ENCODE assay signal across 8 cellular contexts in the genomic region with DNA sequence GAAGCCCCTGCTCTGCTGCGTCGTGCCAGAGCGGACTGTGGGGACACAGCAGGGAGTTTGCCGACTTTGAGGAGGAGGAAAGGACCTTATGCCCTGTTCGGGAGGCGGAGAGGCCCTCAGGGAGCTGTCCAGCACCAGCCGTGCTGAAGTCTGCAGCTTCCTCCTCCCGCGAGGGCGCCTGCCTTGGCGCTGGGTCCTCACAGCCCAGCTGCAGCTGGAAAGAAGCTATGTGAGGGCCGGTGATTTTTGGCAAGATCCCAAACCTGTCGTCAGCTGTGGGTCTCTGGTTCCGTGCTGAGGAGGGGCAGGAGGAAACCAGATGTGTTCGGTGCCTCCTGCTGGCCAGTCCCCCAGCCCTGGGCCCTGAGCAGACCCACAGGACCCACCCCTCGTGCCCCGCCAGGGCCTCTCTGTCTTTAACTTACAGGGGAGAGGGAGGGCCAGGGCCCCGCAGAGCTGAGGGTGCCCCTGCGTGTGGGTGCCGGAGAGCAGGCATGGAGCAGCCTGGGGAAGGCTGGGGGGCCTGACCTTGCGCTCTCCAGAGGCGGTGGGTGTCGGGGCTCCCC. TPM values are rescaled to one million over a fixed set of nuclear protein-coding genes. Genes with fewer than 3 reads are reported as not detected.
DNase-seq lines count a peak whose midpoint lies in the region; ATAC-seq, FAIRE-seq and TF ChIP-seq lines count a peak whose summit lies in the region.

No MANE protein-coding gene starts in this region.

- CTCF ChIA-PET in A549 (lab: Yijun Ruan, JAX), result interaction anchor here (0.8 to 1.2 kb wide), 4 partner anchors 9 to 113 kb away, joined by 3 to 4 read pairs (median 4); no protein-coding TSS in a partner anchor
- CTCF ChIA-PET in Panc1 (lab: Charles Lee), result interaction anchor here (0.7 kb wide), 2 partner anchors 8 to 112 kb away, joined by 3 read pairs; no protein-coding TSS in a partner anchor

- ATAC-seq in A549 (peak; percentile 27 to 60; a peak in 3 of 6 replicates), Panc1 (peak; percentile 46), HG02852 (IDR thresholded peaks at IDR 0.05; ENCODE audit: unreplicated experiment) (no peak)

- in situ Hi-C loops in Panc1 (cut with HindIII; ENCODE audit: low pct_unique_long_range_greater_than_20kb, low sequenced_read_pairs), result no loop called here
- in situ Hi-C loops in astrocyte of the cerebellum (cut with HindIII; ENCODE audit: low sequenced_read_pairs), result no loop called here

- H3K27me3 ChIP-seq in Panc1 (ENCODE audit: control insufficient read depth, insufficient read depth, low read length), result no peaks in the 10 kb centered on the region

- POLR2A ChIA-PET in A549 (lab: Yijun Ruan, JAX), result interaction anchor here (1.0 kb wide), 1 partner anchor 12 kb away, joined by 3 read pairs; a partner anchor contains a TSS
- POLR2A ChIA-PET in Panc1 (lab: Charles Lee), result no interaction called here

- no peak for TF ChIP-seq POLR2A in A549 (IDR thresholded peaks at IDR 0.05; ENCODE audit: low read length)

- intact Hi-C loops in Panc1 (cut with micrococcal nuclease; ENCODE audit: unreplicated experiment), result no loop called here

- no peak for TF ChIP-seq CTCF in A549 (IDR thresholded peaks at IDR 0.05)
- TF ChIP-seq CTCF in GM20000 (IDR thresholded peaks at IDR 0.05; ENCODE audit: extremely low read depth, missing control alignments), result no peak
- TF ChIP-seq CTCF in Panc1 (IDR thresholded peaks at IDR 0.05), result no peak
- peak; percentile 5 for TF ChIP-seq CTCF in astrocyte of the cerebellum (IDR thresholded peaks at IDR 0.05; ENCODE audit: low read depth, low read length, missing control alignments)

- no peak for TF ChIP-seq EP300 in A549 (IDR thresholded peaks at IDR 0.05)

- H3K4me3 ChIP-seq in A549 (no peak overlapping the region), Panc1 (ENCODE audit: low read depth in 2 of 2, low read length in 2 of 2) (no peak overlapping the region), astrocyte of the cerebellum (ENCODE audit: low read depth, low read length) (no peak overlapping the region)

- H3K27ac ChIP-seq in A549 (no peak overlapping the region), Panc1 (ENCODE audit: low read length) (no peak overlapping the region)

- DNase-seq in A549 (ENCODE audit: low read depth in 1 of 2, low spot score in 1 of 2) (peak in 1 of 2 experiments; percentile 36), GM20000 (ENCODE audit: low spot score) (peak; percentile 77), Panc1 (ENCODE audit: low read depth, low spot score) (no peak), astrocyte of the cerebellum (ENCODE audit: low read depth) (peak; percentile 24), iPS-NIHi11 (ENCODE audit: low spot score) (peak; percentile 97), NCI-H187 (lab: John Stamatoyannopoulos, UW) (no peak)
- peak; percentile 52 for DNase-seq in stimulated activated CD4-positive, alpha-beta T cell treated with anti-CD3 and anti-CD28 coated beads, Interleukin-15, amount 100 ng/mL, for 24 hours

- no peak overlapping the region for H3K4me2 ChIP-seq in A549

- 48% methylated on average over 8 of the region's 23 CpGs for WGBS in A549 (ENCODE audit: missing lambda C conversion rate)

- FAIRE-seq in A549 (lab: Jason Lieb, UNC), result no peak

- BruUV-seq in Panc1 (replicated peaks; lab: Mats Ljungman, UMichigan), result no TSS peak

- TF ChIP-seq RAD21 in A549 (conservative IDR thresholded peaks at IDR 0.05 in 1 of 2, IDR thresholded peaks at IDR 0.05 in 1 of 2), result no peak

- H3K36me3 ChIP-seq in Panc1 (ENCODE audit: control insufficient read depth, insufficient read depth, low read length), result no peaks in the 10 kb centered on the region

- H3K9me3 ChIP-seq in A549 (no peaks in the 10 kb centered on the region), Panc1 (ENCODE audit: control insufficient read depth, insufficient read depth, low read depth, low read length) (no peaks in the 10 kb centered on the region)

- H3K4me1 ChIP-seq in A549 (no peaks in the 10 kb centered on the region), Panc1 (ENCODE audit: control insufficient read depth, insufficient read depth, low read length) (peaks cover 17% of the 10 kb centered on the region)

TF ChIP-seq in A549, 52 proteins besides CTCF, POLR2A, EP300 and RAD21:
- TF ChIP-seq CHD2 (IDR thresholded peaks at IDR 0.05; ENCODE audit: low read length, partially characterized antibody) (no peak), FOSL2 (IDR thresholded peaks at IDR 0.05) (no peak), FOSL2 (CRISPR knock-in tag; IDR thresholded peaks at IDR 0.05) (no peak)
- TF ChIP-seq, protein P1, sequence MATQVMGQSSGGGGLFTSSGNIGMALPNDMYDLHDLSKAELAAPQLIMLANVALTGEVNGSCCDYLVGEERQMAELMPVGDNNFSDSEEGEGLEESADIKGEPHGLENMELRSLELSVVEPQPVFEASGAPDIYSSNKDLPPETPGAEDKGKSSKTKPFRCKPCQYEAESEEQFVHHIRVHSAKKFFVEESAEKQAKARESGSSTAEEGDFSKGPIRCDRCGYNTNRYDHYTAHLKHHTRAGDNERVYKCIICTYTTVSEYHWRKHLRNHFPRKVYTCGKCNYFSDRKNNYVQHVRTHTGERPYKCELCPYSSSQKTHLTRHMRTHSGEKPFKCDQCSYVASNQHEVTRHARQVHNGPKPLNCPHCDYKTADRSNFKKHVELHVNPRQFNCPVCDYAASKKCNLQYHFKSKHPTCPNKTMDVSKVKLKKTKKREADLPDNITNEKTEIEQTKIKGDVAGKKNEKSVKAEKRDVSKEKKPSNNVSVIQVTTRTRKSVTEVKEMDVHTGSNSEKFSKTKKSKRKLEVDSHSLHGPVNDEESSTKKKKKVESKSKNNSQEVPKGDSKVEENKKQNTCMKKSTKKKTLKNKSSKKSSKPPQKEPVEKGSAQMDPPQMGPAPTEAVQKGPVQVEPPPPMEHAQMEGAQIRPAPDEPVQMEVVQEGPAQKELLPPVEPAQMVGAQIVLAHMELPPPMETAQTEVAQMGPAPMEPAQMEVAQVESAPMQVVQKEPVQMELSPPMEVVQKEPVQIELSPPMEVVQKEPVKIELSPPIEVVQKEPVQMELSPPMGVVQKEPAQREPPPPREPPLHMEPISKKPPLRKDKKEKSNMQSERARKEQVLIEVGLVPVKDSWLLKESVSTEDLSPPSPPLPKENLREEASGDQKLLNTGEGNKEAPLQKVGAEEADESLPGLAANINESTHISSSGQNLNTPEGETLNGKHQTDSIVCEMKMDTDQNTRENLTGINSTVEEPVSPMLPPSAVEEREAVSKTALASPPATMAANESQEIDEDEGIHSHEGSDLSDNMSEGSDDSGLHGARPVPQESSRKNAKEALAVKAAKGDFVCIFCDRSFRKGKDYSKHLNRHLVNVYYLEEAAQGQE (IDR thresholded peaks at IDR 0.05), result peak; percentile 95

RNA-seq across cellular contexts. Expression of a gene that starts 12.0 kb away (rescaled TPM):
- polyA plus RNA-seq in A549 (2011; rRNA removed) (2.7 and 3.8 TPM in 2 replicates), A549 (2017; fragmentation: RNase III; extraction: RNeasy Plus Mini Kit Qiagen cat#74134 plus additional on column Dnase treatment) (9.1 to 10.1 TPM (median 9.7 TPM) in 3 replicates)
- polyA plus RNA-seq in A549 (2012; cell fraction: cytosol; rRNA removed), result 8.3 and 11.0 TPM in 2 replicates
- polyA plus RNA-seq in A549 (2012; cell fraction: nucleus; rRNA removed), result 22.9 and 27.9 TPM in 2 replicates
- polyA minus RNA-seq in A549 (2011; rRNA and poly(A)+ RNA removed), result 2.6 and 4.3 TPM in 2 replicates
- total RNA-seq in Panc1 (2021; ENCODE audit: unreplicated experiment), result 32.2 TPM
- 47.7 TPM for polyA plus RNA-seq in Panc1 (2012; ENCODE audit: insufficient read length)

Comparison
In these comparisons a context has a peak if more than half of its experiments do, and no peak if none do; other contexts are left out.
1. DNase-seq: peak in GM20000 (single experiment), astrocyte of the cerebellum (single experiment), iPS-NIHi11 (single experiment) and stimulated activated CD4-positive, alpha-beta T cell treated with anti-CD3 and anti-CD28 coated beads, Interleukin-15, amount 100 ng/mL, for 24 hours (single experiment); none in Panc1 (single experiment) and NCI-H187 (0 of 2).